ENCODE assay signal across 25 cellular contexts in genomic region chr13:91240341-91240740, GRCh38.
"Had no signal": no experiment of that assay in that cellular context is flagged by ENCODE, and none has a peak within 500 bp of the region (broad histone marks: within the 10 kb centered on the region; RNA-seq: fewer than 3 reads in every experiment).

No MANE protein-coding gene starts in this region.

- DNase-seq: islet precursor cell; left ventricle myocardium inferior; naive B cell; natural killer cell; nephron progenitor cell; occipital lobe; retina; right cardiac atrium; stimulated activated CD4-positive, alpha-beta T cell treated with anti-CD3 and anti-CD28 coated beads, Interleukin-12 subunit alpha, Interleukin-12 subunit beta, amount 100 ng/mL, for 4 hours; stimulated activated CD4-positive, alpha-beta T cell treated with anti-CD3 and anti-CD28 coated beads, Interleukin-15, amount 100 ng/mL, for 24 hours; stimulated activated CD4-positive, alpha-beta T cell treated with anti-CD3 and anti-CD28 coated beads, Interleukin-2, amount 100 ng/mL, for 24 hours; stimulated activated CD4-positive, alpha-beta T cell treated with anti-CD3 and anti-CD28 coated beads, Interleukin-4, amount 100 ng/mL, for 1 hour; stimulated activated naive B cell treated with anti-CD40 and anti-IgM and Interleukin-4, amounts not matched to agents 10 μg/mL and 1 μg/mL and 100 μg/mL, for 72 hours; stimulated activated naive CD8-positive, alpha-beta T cell treated with anti-CD3 and anti-CD28 coated beads, Interleukin-15, Interleukin-2, amounts not matched to agents 100 U/mL and 50 U/mL, for 24 hours; stomach; tibial artery; trophoblast cell; upper lobe of right lung had no signal

- H3K27ac ChIP-seq: hepatocyte, left ventricle myocardium inferior, neural progenitor cell, neutrophil, parathyroid adenoma, skin epidermis, stomach, suprapubic skin, thoracic aorta, tibial artery, upper lobe of right lung had no signal
